ENCODE assay signal across 1 cellular context in genomic region chr17:50459756-50460155, GRCh38.
TF ChIP-seq lines count a peak whose summit lies in the region.

No MANE protein-coding gene starts in this region.

TF ChIP-seq in HCT116, 20 proteins besides CTCF, POLR2A, EP300 and RAD21 (continued from another document):
- no peak for TF ChIP-seq REST (IDR thresholded peaks at IDR 0.05; ENCODE audit: low read depth)
